25 cellular contexts compared by ENCODE assay signal in genomic region chr1:226981386-226981817, GRCh38. TPM values are rescaled to one million over a fixed set of nuclear protein-coding genes. Genes with fewer than 3 reads are reported as not detected.
DNase-seq lines count a peak whose midpoint lies in the region; ATAC-seq and TF ChIP-seq lines count a peak whose summit lies in the region.
"Had no signal": no experiment of that assay in that cellular context is flagged by ENCODE, and none has a peak within 500 bp of the region (broad histone marks: within the 10 kb centered on the region; RNA-seq: fewer than 3 reads in every experiment).

No MANE protein-coding gene starts in this region.

- ATAC-seq in psoas muscle: no peak
- ATAC-seq: activated T-cell treated with anti-CD3 and anti-CD28 coated beads, Interleukin-2, amount 50 U/mL, for 4 hours; gastroesophageal sphincter; PC-3; stimulated activated naive CD8-positive, alpha-beta T cell treated with anti-CD3 and anti-CD28 coated beads, Interleukin-15, Interleukin-2, amounts not matched to agents 100 U/mL and 50 U/mL, for 24 hours had no signal

- peaks cover 8% of the 10 kb centered on the region for H3K36me3 Mint-ChIP-seq in endodermal cell (ENCODE audit: low read depth)

- no peaks in the 10 kb centered on the region for H4K20me1 ChIP-seq in OCI-LY7 (ENCODE audit: insufficient read depth, low read length)

- DNase-seq in 8988T: peak; percentile 7
- peak; percentile 45 for DNase-seq in endodermal cell
- DNase-seq in psoas muscle: peak in 1 of 2 donors; percentile 61
- DNase-seq in OCI-LY7 (ENCODE audit: low spot score): no peak
- DNase-seq in tibial artery: no peak
- DNase-seq in NCI-H146 (lab: John Stamatoyannopoulos, UW): no peak
- DNase-seq: activated B cell treated with CpG ODN at 0.5 μM for 24 hours; activated CD4-positive, alpha-beta T cell treated with anti-CD3 and anti-CD28 coated beads, Interleukin-2, amount 50 U/mL, for 1 hour; activated naive CD4-positive, alpha-beta T cell; activated T-cell treated with anti-CD3 and anti-CD28 coated beads, Interleukin-2, amount 50 U/mL, for 4 hours; cerebellar nuclear complex; EL; midbrain; naive B cell; NCI-H1417; NCI-H226; NCI-H526 treated with DMSO at 0.1 percent for 48 hours; NK-92 treated with Interleukin-12 subunit alpha and Interleukin-12 subunit beta, amount 100 ng/mL, for 24 hours; PC-3; stimulated activated CD4-positive, alpha-beta T cell treated with anti-CD3 and anti-CD28 coated beads, Interleukin-1b, Interleukin-23, amount 100 ng/mL, for 48 hours; stimulated activated naive CD8-positive, alpha-beta T cell treated with anti-CD3 and anti-CD28 coated beads, Interleukin-15, Interleukin-2, amounts not matched to agents 100 U/mL and 50 U/mL, for 24 hours had no signal

- no peak overlapping the region for H3K27ac Mint-ChIP-seq in endodermal cell
- H3K27ac Mint-ChIP-seq: activated B cell treated with CpG ODN at 0.5 μM for 24 hours had no signal

- no peaks in the 10 kb centered on the region for H3K4me1 Mint-ChIP-seq in endodermal cell
- H3K4me1 Mint-ChIP-seq: activated B cell treated with CpG ODN at 0.5 μM for 24 hours had no signal

- no peak overlapping the region for H3K27ac ChIP-seq in HEK293 (ENCODE audit: extremely low read depth, low read depth, low read length)
- no peak overlapping the region for H3K27ac ChIP-seq in endodermal cell (ENCODE audit: low read depth, low read length)
- H3K27ac ChIP-seq in psoas muscle: peak overlapping the region; percentile 85
- H3K27ac ChIP-seq in OCI-LY7 (ENCODE audit: low read depth, low read length, poor library complexity, severe bottlenecking): no peak overlapping the region
- H3K27ac ChIP-seq in tibial artery: no peak overlapping the region
- H3K27ac ChIP-seq: gastroesophageal sphincter had no signal

- TF ChIP-seq CTCF in HEK293 (tag by site-specific recombination; IDR thresholded peaks at IDR 0.05) (no peak), endodermal cell (conservative IDR thresholded peaks at IDR 0.05) (no peak), psoas muscle (IDR thresholded peaks at IDR 0.05) (no peak), OCI-LY7 (conservative IDR thresholded peaks at IDR 0.05; ENCODE audit: low read length) (no peak), tibial artery (IDR thresholded peaks at IDR 0.05) (no peak)

- H3K9ac ChIP-seq in endodermal cell (ENCODE audit: extremely low read depth, low read length, poor library complexity, severe bottlenecking): no peak overlapping the region
- H3K9ac ChIP-seq: SK-N-SH had no signal

- BruUV-seq in OCI-LY7 (replicated peaks; lab: Mats Ljungman, UMichigan): no TSS peak

- H3K27me3 Mint-ChIP-seq in endodermal cell (ENCODE audit: insufficient read depth): no peaks in the 10 kb centered on the region
- H3K27me3 Mint-ChIP-seq: activated B cell treated with CpG ODN at 0.5 μM for 24 hours, naive B cell had no signal

- H3K36me3 ChIP-seq in HEK293 (ENCODE audit: control insufficient read depth in 2 of 2, insufficient read depth in 1 of 2, low read length in 2 of 2) (peaks cover 12 to 48% of the 10 kb centered on the region in 2 experiments; a peak in 2 of 3 replicates), endodermal cell (ENCODE audit: control insufficient read depth, insufficient read depth, low read length) (no peaks in the 10 kb centered on the region), psoas muscle (ENCODE audit: insufficient read depth in 1 of 2, low read depth in 1 of 2) (peaks cover 0 to 67% of the 10 kb centered on the region in 2 donors), OCI-LY7 (ENCODE audit: insufficient read depth, low read length) (no peaks in the 10 kb centered on the region), tibial artery (peaks cover 11 to 82% (median 32%) of the 10 kb centered on the region in 3 donors)

- no peaks in the 10 kb centered on the region for H3K4me1 ChIP-seq in HEK293 (ENCODE audit: control insufficient read depth, insufficient read depth, low read length)
- H3K4me1 ChIP-seq in endodermal cell (ENCODE audit: control insufficient read depth, insufficient read depth, low read length): no peaks in the 10 kb centered on the region
- H3K4me1 ChIP-seq in psoas muscle: peaks cover 82% of the 10 kb centered on the region
- no peaks in the 10 kb centered on the region for H3K4me1 ChIP-seq in OCI-LY7 (ENCODE audit: insufficient read depth, low read length, poor library complexity, severe bottlenecking)
- peaks cover 0 to 19% (median 4%) of the 10 kb centered on the region in 4 donors for H3K4me1 ChIP-seq in tibial artery

- H3K4me3 ChIP-seq in HEK293 (ENCODE audit: low read depth, low read length) (no peak overlapping the region), endodermal cell (ENCODE audit: low read length) (no peak overlapping the region), psoas muscle (no peak overlapping the region), OCI-LY7 (ENCODE audit: low read depth, low read length, poor library complexity, severe bottlenecking) (no peak overlapping the region), tibial artery (no peak overlapping the region)
- H3K4me3 ChIP-seq: gastroesophageal sphincter, smooth muscle cell had no signal

- no peak overlapping the region for H2AFZ ChIP-seq in OCI-LY7 (ENCODE audit: low read length)

- WGBS in endodermal cell (ENCODE audit: insufficient coverage in 1 of 2, insufficient read length in 1 of 2), 2 experiments: 90 to 100% methylated on average over 1 to 12 of the region's 12 CpGs
- 64 to 82% (median 69%) methylated on average over 9 to 12 of the region's 12 CpGs for WGBS in psoas muscle, 3 donors

- H3K4me2 ChIP-seq in OCI-LY7 (ENCODE audit: low read length): no peak overlapping the region
- H3K4me2 ChIP-seq: SK-N-SH, smooth muscle cell had no signal

- no peaks in the 10 kb centered on the region for H3K27me3 ChIP-seq in endodermal cell (ENCODE audit: control insufficient read depth, insufficient read depth, low read length, poor library complexity, severe bottlenecking)
- no peaks in the 10 kb centered on the region for H3K27me3 ChIP-seq in psoas muscle (ENCODE audit: insufficient read depth in 3 of 3, low read length in 2 of 3)
- no peaks in the 10 kb centered on the region for H3K27me3 ChIP-seq in tibial artery
- H3K27me3 ChIP-seq: gastroesophageal sphincter had no signal

- H3K9me2 ChIP-seq in OCI-LY7 (ENCODE audit: insufficient read depth, low read length): no peaks in the 10 kb centered on the region
- H3K9me2 ChIP-seq: SK-N-SH had no signal

- CTCF ChIA-PET in HEK293 (lab: Yijun Ruan, JAX): no interaction called here
- CTCF ChIA-PET in OCI-LY7 (lab: Charles Lee; ENCODE audit: unreplicated experiment): no interaction called here

- H3K9me3 ChIP-seq in HEK293 (ENCODE audit: control insufficient read depth, insufficient read depth, low read depth, low read length): no peaks in the 10 kb centered on the region
- no peaks in the 10 kb centered on the region for H3K9me3 ChIP-seq in endodermal cell (ENCODE audit: control insufficient read depth, low read length)
- H3K9me3 ChIP-seq in psoas muscle: no peaks in the 10 kb centered on the region
- no peaks in the 10 kb centered on the region for H3K9me3 ChIP-seq in OCI-LY7 (ENCODE audit: low read length)
- H3K9me3 ChIP-seq in tibial artery: no peaks in the 10 kb centered on the region
- H3K9me3 ChIP-seq: gastroesophageal sphincter, SK-N-SH had no signal

- POLR2A ChIA-PET in HEK293 (lab: Yijun Ruan, JAX) (no interaction called here), OCI-LY7 (lab: Charles Lee) (no interaction called here)

- no peaks in the 10 kb centered on the region for H3K79me2 ChIP-seq in OCI-LY7 (ENCODE audit: insufficient read depth, low read depth, low read length)

- intact Hi-C loops in psoas muscle (cut with DNase I): loop anchor here in 1 of 2 donors (5.0 kb wide), 2 partner anchors 39 to 64 kb away; partner anchors contain the start of gene COQ8A
- intact Hi-C loops in OCI-LY7 (cut with micrococcal nuclease; ENCODE audit: unreplicated experiment): no loop called here
- intact Hi-C loops in tibial artery (cut with DNase I; ENCODE audit: low total_unique reads): no loop called here

- no peaks in the 10 kb centered on the region for H3K9me3 Mint-ChIP-seq in endodermal cell
- H3K9me3 Mint-ChIP-seq: activated B cell treated with CpG ODN at 0.5 μM for 24 hours; activated T-cell treated with anti-CD3 and anti-CD28 coated beads, Interleukin-2, amount 50 U/mL, for 4 hours; naive B cell had no signal

- H3K4me3 Mint-ChIP-seq in endodermal cell: no peak overlapping the region
- H3K4me3 Mint-ChIP-seq: activated B cell treated with CpG ODN at 0.5 μM for 24 hours; activated T-cell treated with anti-CD3 and anti-CD28 coated beads, Interleukin-2, amount 50 U/mL, for 4 hours; naive B cell had no signal

TF ChIP-seq in HEK293, 187 proteins besides CTCF, POLR2A, EP300 and RAD21:
- TF ChIP-seq ZNF488 (tag by site-specific recombination; IDR thresholded peaks at IDR 0.05) (no peak), ZSCAN4 (tag by site-specific recombination; IDR thresholded peaks at IDR 0.05) (0 out of 2 replicates have a peak, but pooled peaks have one; percentile 39)

RNA-seq across cellular contexts. Expression of gene COQ8A, which starts 41.3 kb away (rescaled TPM):
- total RNA-seq in endodermal cell (10 to 100 TPM in 1 of 2 donors, 1 to 10 TPM in 1; 6.6 to 14.9 TPM), psoas muscle (1,000 to 10,000 TPM in 1 of 4 donors, 100 to 1,000 TPM in 3; 574 to 1,432 (median 837) TPM), OCI-LY7 (2022) (19.6 and 22.7 TPM in 2 replicates)
- polyA plus RNA-seq in endodermal cell (2013, experiment 1 of 2): 13.1 TPM
- 10.1 TPM for polyA plus RNA-seq in endodermal cell (2013, experiment 2 of 2)
- 1,000 to 10,000 TPM in 1 of 3 donors, 100 to 1,000 TPM in 2; 134 to 1,231 (median 616) TPM for polyA plus RNA-seq in psoas muscle
- total RNA-seq in OCI-LY7 (2014; rRNA removed; shearing (Covaris generic)): 14.2 and 19.4 TPM in 2 replicates

Comparison
In these comparisons a context has a peak if more than half of its experiments do, and no peak if none do; other contexts are left out.
1. DNase-seq: peak in 8988T (single experiment) and endodermal cell (single experiment); none in OCI-LY7 (single experiment), tibial artery (0 of 2) and NCI-H146 (single experiment).
2. RNA of gene COQ8A, which starts 41.3 kb away (total RNA-seq): 574 to 1,432 TPM in psoas muscle; 14.2 to 22.7 TPM in OCI-LY7 and 6.6 to 14.9 TPM in endodermal cell; every median in the first group is over 10 times any median in the second.